Comparison of ENCODE assay signal across 22 cellular contexts in genomic region chr11:126704144-126704543, GRCh38.
DNase-seq lines count a peak whose midpoint lies in the region; ATAC-seq and TF ChIP-seq lines count a peak whose summit lies in the region.
"Had no signal": no experiment of that assay in that cellular context is flagged by ENCODE, and none has a peak within 500 bp of the region (broad histone marks: within the 10 kb centered on the region; RNA-seq: fewer than 3 reads in every experiment).

No MANE protein-coding gene starts in this region.

- ATAC-seq in GM21825 (IDR thresholded peaks at IDR 0.05; ENCODE audit: unreplicated experiment) (no peak), natural killer cell (no peak)
- ATAC-seq: HCT116, Panc1 had no signal

- no peak overlapping the region for H3K4me3 ChIP-seq in AG10803 (ENCODE audit: low read length)
- no peak overlapping the region for H3K4me3 ChIP-seq in GM12865 (ENCODE audit: low read depth, low read length)
- H3K4me3 ChIP-seq: A549 had no signal

- H3K4me1 Mint-ChIP-seq in nephron = peaks cover 44% of the 10 kb centered on the region
- H3K4me1 Mint-ChIP-seq in natural killer cell = no peaks in the 10 kb centered on the region
- H3K4me1 Mint-ChIP-seq: B cell had no signal

- H3K27me3 Mint-ChIP-seq in nephron (ENCODE audit: low read depth) = peaks cover 13% of the 10 kb centered on the region
- H3K27me3 Mint-ChIP-seq in natural killer cell (ENCODE audit: low read depth in 2 of 2) = peaks cover 5 to 23% of the 10 kb centered on the region in 2 donors

- TF ChIP-seq CTCF in AG10803 (conservative IDR thresholded peaks at IDR 0.05; ENCODE audit: low read length) = no peak
- TF ChIP-seq CTCF in GM12865 (IDR thresholded peaks at IDR 0.05; ENCODE audit: insufficient read depth, low read depth, low read length, missing control alignments) = no peak
- no peak for TF ChIP-seq CTCF in nephron (IDR thresholded peaks at IDR 0.05; ENCODE audit: unreplicated experiment in 3 of 3)
- TF ChIP-seq CTCF in natural killer cell (IDR thresholded peaks at IDR 0.05) = no peak

- H3K4me3 Mint-ChIP-seq in nephron = no peak overlapping the region
- H3K4me3 Mint-ChIP-seq in natural killer cell = no peak overlapping the region
- H3K4me3 Mint-ChIP-seq: B cell; T-helper 1 cell treated with Interleukin-12 subunit alpha and Interleukin-12 subunit beta and Interleukin-4 antibody, amounts not matched to agents 30 μg/mL and 1 μg/mL, for 36 hours had no signal

- DNase-seq in AG10803 (ENCODE audit: low read depth) = peak; percentile 16
- DNase-seq in GM12865 (ENCODE audit: low read depth) = peak; percentile 11
- DNase-seq in NCI-H526 treated with DMSO at 0.1 percent for 48 hours (lab: John Stamatoyannopoulos, UW) = peak; percentile 84
- DNase-seq in activated effector memory CD4-positive, alpha-beta T cell treated with Interleukin-2 at 50 U/mL for 16 hours = no peak
- no peak for DNase-seq in natural killer cell
- DNase-seq: Calu3, DMS53, KG1, NCI-H1048, NCI-H1417 treated with DMSO at 0.1 percent for 48 hours, NCI-H187 treated with DMSO at 0.1 percent for 48 hours, NCI-H446, NCI-H524 treated with DMSO at 0.1 percent for 48 hours, SHP77, SW 1271 had no signal

- intact Hi-C loops in natural killer cell (cut with micrococcal nuclease) = no loop called here

- no peaks in the 10 kb centered on the region for H3K36me3 Mint-ChIP-seq in nephron (ENCODE audit: low read depth)
- H3K36me3 Mint-ChIP-seq in natural killer cell = no peaks in the 10 kb centered on the region

- H3K27ac Mint-ChIP-seq in nephron (peak overlapping the region; percentile 6 to 37 (median 16)), natural killer cell (no peak overlapping the region)
- H3K27ac Mint-ChIP-seq: B cell; T-helper 1 cell treated with Interleukin-12 subunit alpha and Interleukin-12 subunit beta and Interleukin-4 antibody, amounts not matched to agents 30 μg/mL and 1 μg/mL, for 36 hours had no signal

- no peaks in the 10 kb centered on the region for H3K9me3 Mint-ChIP-seq in nephron
- no peaks in the 10 kb centered on the region for H3K9me3 Mint-ChIP-seq in natural killer cell
- H3K9me3 Mint-ChIP-seq: T-helper 1 cell treated with Interleukin-12 subunit alpha and Interleukin-12 subunit beta and Interleukin-4 antibody, amounts not matched to agents 30 μg/mL and 1 μg/mL, for 36 hours had no signal

Comparison
In these comparisons a context has a peak if more than half of its experiments do, and no peak if none do; other contexts are left out.
1. DNase-seq: peak in AG10803 (single experiment), GM12865 (single experiment) and NCI-H526 treated with DMSO at 0.1 percent for 48 hours (single experiment); none in activated effector memory CD4-positive, alpha-beta T cell treated with Interleukin-2 at 50 U/mL for 16 hours (single experiment) and natural killer cell (single experiment).
2. H3K27ac Mint-ChIP-seq: peak in nephron (3 of 3); none in natural killer cell (0 of 2).